In the genomic region with DNA sequence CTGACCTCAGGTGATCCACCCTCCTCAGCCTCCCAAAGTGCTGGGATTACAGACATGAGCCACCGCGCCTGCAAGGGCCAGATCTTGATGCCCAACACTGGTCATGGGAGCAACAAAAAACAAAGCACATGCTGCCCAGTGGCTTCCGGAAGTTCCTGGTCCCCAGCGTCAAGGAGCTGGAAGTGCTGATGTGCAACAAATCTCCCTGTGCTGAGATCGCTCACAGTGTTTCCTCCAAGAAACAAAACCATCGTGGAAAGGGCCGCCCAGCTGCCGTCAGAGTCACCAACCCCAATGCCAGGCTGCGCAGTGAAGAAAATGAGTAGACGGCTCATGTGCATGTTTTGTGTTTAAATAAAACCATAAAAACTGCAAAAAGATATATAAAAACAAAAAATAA, we compare ENCODE assay signal across 7 cellular contexts. TPM values are rescaled to one million over a fixed set of nuclear protein-coding genes. Genes with fewer than 3 reads are reported as not detected.
DNase-seq lines count a peak whose midpoint lies in the region; ATAC-seq and TF ChIP-seq lines count a peak whose summit lies in the region.
"Not testable (repeated sequence)": the region's sequence is repeated elsewhere in the genome, so short reads cannot be mapped to it uniquely, and the experiment has no call there.

No MANE protein-coding gene starts in this region.

- not testable (repeated sequence) for H3K27me3 ChIP-seq in gastroesophageal sphincter; muscle layer of colon (ENCODE audit: control insufficient read depth in 1 of 2, insufficient read depth in 2 of 2, low read length in 2 of 2); tibial artery

- 80% methylated on average over 1 of the region's 10 CpGs; no CpG with 5 or more reads in 1 of the 2 donors for WGBS in gastroesophageal sphincter (ENCODE audit: low coverage in 1 of 2), 2 donors

- not testable (repeated sequence) for TF ChIP-seq EP300 in gastroesophageal sphincter (IDR thresholded peaks at IDR 0.05)

- H3K9me3 ChIP-seq in gastroesophageal sphincter; muscle layer of colon (ENCODE audit: low read length); tibial artery: not testable (repeated sequence)

- H3K4me3 Mint-ChIP-seq in chondrocyte (ENCODE audit: unreplicated experiment) = not testable (repeated sequence)

- not testable (repeated sequence) for H3K36me3 Mint-ChIP-seq in chondrocyte (ENCODE audit: low read depth)

- ATAC-seq in gastroesophageal sphincter = not testable (repeated sequence)

- TF ChIP-seq POLR2A in gastroesophageal sphincter (IDR thresholded peaks at IDR 0.05) = not testable (repeated sequence)

- H3K27me3 Mint-ChIP-seq in chondrocyte (ENCODE audit: low read depth) = not testable (repeated sequence)

- not testable (repeated sequence) for H3K27ac Mint-ChIP-seq in chondrocyte (ENCODE audit: unreplicated experiment)

- intact Hi-C loops in posterior vena cava (cut with DNase I); tibial artery (cut with DNase I; ENCODE audit: low total_unique reads): not testable (repeated sequence)

- H3K9ac ChIP-seq in muscle layer of colon (ENCODE audit: low read length) = not testable (repeated sequence)

- H3K4me1 Mint-ChIP-seq in chondrocyte (ENCODE audit: low read depth) = peaks cover 71% of the 10 kb centered on the region

- DNase-seq in chondrocyte (ENCODE audit: low spot score) = peak; percentile 18
- DNase-seq in ecto neural progenitor cell (ENCODE audit: low spot score) = peak; percentile 8
- DNase-seq in posterior vena cava (ENCODE audit: low spot score) = peak; percentile 69
- peak in 1 of 2 donors; percentile 48 for DNase-seq in tibial artery
- DNase-seq in ureter (ENCODE audit: low spot score) = peak; percentile 15

- TF ChIP-seq CTCF in chondrocyte (IDR thresholded peaks at IDR 0.05); gastroesophageal sphincter (IDR thresholded peaks at IDR 0.05); tibial artery (IDR thresholded peaks at IDR 0.05): not testable (repeated sequence)

- H3K4me3 ChIP-seq in gastroesophageal sphincter; muscle layer of colon (ENCODE audit: low read depth in 1 of 2, low read length in 2 of 2); tibial artery: not testable (repeated sequence)

- H3K27ac ChIP-seq in gastroesophageal sphincter (peak overlapping the region in 3 of 4 donors; percentile 96 to 98 (median 98)), muscle layer of colon (ENCODE audit: low read depth, low read length) (peak overlapping the region; percentile 84), tibial artery (peak overlapping the region; percentile 85 to 87)

- not testable (repeated sequence) for H3K36me3 ChIP-seq in gastroesophageal sphincter; muscle layer of colon (ENCODE audit: insufficient read depth, low read length); tibial artery

- not testable (repeated sequence) for H3K9me3 Mint-ChIP-seq in chondrocyte (ENCODE audit: low read depth)

- H3K4me1 ChIP-seq in gastroesophageal sphincter (peaks cover 0 to 95% (median 40%) of the 10 kb centered on the region in 3 donors), muscle layer of colon (ENCODE audit: insufficient read depth, low read length) (peaks cover 79% of the 10 kb centered on the region), tibial artery (peaks cover 0 to 80% (median 35%) of the 10 kb centered on the region in 4 donors)

RNA-seq across cellular contexts. Expression of a gene that starts 37.1 kb away (rescaled TPM):
- total RNA-seq in chondrocyte (5.6 to 9.9 TPM (median 6.5 TPM) in 3 replicates), gastroesophageal sphincter (10 to 100 TPM; 18.7 to 49.1 (median 37.6) TPM), posterior vena cava (10 to 100 TPM; 20.7 to 21.7 TPM), ureter (30.3 TPM)
